In the genomic region with DNA sequence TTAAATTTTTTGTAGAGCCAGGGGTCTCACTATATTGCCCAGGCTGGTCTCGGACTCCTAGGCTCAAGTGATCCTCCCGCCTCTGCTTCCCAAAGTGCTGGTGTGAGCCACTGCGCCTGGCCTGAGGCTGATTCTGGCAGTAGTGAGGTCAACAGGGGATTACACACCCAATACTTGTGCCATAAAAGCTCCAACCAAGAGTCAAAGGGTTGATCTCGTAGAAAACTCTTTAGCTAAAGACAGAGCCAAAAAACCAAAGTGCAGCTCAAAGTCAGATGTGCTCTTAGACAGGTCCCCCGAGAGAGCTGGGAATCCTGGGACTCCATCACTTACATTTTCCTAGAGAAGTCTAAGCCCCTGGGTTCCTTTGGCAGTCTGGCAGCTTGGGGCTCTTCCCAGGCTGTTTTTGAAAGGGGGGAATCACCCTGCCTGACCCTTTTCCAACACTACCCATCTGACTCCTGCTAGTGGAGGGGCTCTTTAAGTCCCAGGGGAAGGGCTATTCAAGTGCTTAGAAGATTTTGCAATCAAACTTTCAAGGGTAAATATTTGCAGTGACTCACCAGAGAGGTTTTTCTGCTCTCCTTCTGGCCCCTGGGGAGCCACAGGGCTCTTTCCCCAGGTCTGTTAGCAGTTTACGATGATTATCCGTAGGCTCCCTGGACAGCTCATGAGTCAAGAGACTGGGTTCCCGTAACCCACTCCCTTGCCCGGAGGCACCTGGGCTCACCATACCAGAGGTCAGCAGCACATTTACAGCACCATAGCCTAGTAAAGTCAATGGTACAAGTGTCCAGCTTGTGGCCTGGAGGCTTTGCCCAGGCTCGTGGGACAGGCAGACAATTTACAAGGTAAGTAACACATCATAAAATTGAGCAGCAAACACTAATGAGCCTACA, we compare ENCODE assay signal across 1 cellular context.
TF ChIP-seq lines count a peak whose summit lies in the region.

No MANE protein-coding gene starts in this region.

TF ChIP-seq in HepG2, 621 proteins besides CTCF, POLR2A, EP300 and RAD21 (continued from another document and continues in another):
- no peak for TF ChIP-seq ZBTB14 (CRISPR knock-in tag; IDR thresholded peaks at IDR 0.05)
- no peak for TF ChIP-seq XBP1 (CRISPR knock-in tag; IDR thresholded peaks at IDR 0.05)
- TF ChIP-seq ZNF12 (CRISPR knock-in tag; IDR thresholded peaks at IDR 0.05): peak; percentile 77
- TF ChIP-seq JARID2 (CRISPR knock-in tag; IDR thresholded peaks at IDR 0.05; ENCODE audit: insufficient replicate concordance): peak; percentile 46
- no peak for TF ChIP-seq MBD4 (IDR thresholded peaks at IDR 0.05; ENCODE audit: borderline replicate concordance, low read length)
- peak; percentile 81 for TF ChIP-seq MED1 (CRISPR knock-in tag; IDR thresholded peaks at IDR 0.05)
- peak; percentile 95 for TF ChIP-seq ZNF121 (CRISPR knock-in tag; IDR thresholded peaks at IDR 0.05)
- no peak for TF ChIP-seq ATRX (CRISPR knock-in tag; IDR thresholded peaks at IDR 0.05; ENCODE audit: borderline replicate concordance)
- no peak for TF ChIP-seq CHCHD3 (CRISPR knock-in tag; IDR thresholded peaks at IDR 0.05)
- TF ChIP-seq EHMT2 (IDR thresholded peaks at IDR 0.05; ENCODE audit: borderline replicate concordance, low read depth, low read length): peak; percentile 38; the same call in 1 of the 2 replicates
- TF ChIP-seq CBFB (CRISPR knock-in tag; IDR thresholded peaks at IDR 0.05): no peak
- peak; percentile 27; the same call in 1 of the 2 replicates for TF ChIP-seq KDM6A (CRISPR knock-in tag; IDR thresholded peaks at IDR 0.05; ENCODE audit: low read depth)
- no peak for TF ChIP-seq ZNF773 (CRISPR knock-in tag; IDR thresholded peaks at IDR 0.05; ENCODE audit: borderline replicate concordance)
- TF ChIP-seq EED (CRISPR knock-in tag; IDR thresholded peaks at IDR 0.05): 0 out of 2 replicates have a peak, but pooled peaks have one; percentile 18
- TF ChIP-seq ZNF777 (CRISPR knock-in tag; IDR thresholded peaks at IDR 0.05): 0 out of 2 replicates have a peak, but pooled peaks have one; percentile 37
- TF ChIP-seq GLMP (CRISPR knock-in tag; IDR thresholded peaks at IDR 0.05; ENCODE audit: borderline replicate concordance): no peak
- TF ChIP-seq ZNF512B (CRISPR knock-in tag; IDR thresholded peaks at IDR 0.05; ENCODE audit: borderline replicate concordance): no peak; the same call in 1 of the 2 replicates
- TF ChIP-seq, protein P1, sequence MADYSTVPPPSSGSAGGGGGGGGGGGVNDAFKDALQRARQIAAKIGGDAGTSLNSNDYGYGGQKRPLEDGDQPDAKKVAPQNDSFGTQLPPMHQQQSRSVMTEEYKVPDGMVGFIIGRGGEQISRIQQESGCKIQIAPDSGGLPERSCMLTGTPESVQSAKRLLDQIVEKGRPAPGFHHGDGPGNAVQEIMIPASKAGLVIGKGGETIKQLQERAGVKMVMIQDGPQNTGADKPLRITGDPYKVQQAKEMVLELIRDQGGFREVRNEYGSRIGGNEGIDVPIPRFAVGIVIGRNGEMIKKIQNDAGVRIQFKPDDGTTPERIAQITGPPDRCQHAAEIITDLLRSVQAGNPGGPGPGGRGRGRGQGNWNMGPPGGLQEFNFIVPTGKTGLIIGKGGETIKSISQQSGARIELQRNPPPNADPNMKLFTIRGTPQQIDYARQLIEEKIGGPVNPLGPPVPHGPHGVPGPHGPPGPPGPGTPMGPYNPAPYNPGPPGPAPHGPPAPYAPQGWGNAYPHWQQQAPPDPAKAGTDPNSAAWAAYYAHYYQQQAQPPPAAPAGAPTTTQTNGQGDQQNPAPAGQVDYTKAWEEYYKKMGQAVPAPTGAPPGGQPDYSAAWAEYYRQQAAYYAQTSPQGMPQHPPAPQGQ (CRISPR knock-in tag; IDR thresholded peaks at IDR 0.05; ENCODE audit: borderline replicate concordance): no peak
- no peak for TF ChIP-seq ONECUT2 (CRISPR knock-in tag; IDR thresholded peaks at IDR 0.05)
- TF ChIP-seq ZNF766 (CRISPR knock-in tag; IDR thresholded peaks at IDR 0.05; ENCODE audit: borderline replicate concordance): peak; percentile 99
- no peak for TF ChIP-seq ZNF512 (CRISPR knock-in tag; IDR thresholded peaks at IDR 0.05)
- no peak for TF ChIP-seq ZSCAN20 (CRISPR knock-in tag; IDR thresholded peaks at IDR 0.05; ENCODE audit: borderline replicate concordance)
- no peak for TF ChIP-seq SRF (IDR thresholded peaks at IDR 0.05; ENCODE audit: low read depth, low read length)
- TF ChIP-seq, protein P2, sequence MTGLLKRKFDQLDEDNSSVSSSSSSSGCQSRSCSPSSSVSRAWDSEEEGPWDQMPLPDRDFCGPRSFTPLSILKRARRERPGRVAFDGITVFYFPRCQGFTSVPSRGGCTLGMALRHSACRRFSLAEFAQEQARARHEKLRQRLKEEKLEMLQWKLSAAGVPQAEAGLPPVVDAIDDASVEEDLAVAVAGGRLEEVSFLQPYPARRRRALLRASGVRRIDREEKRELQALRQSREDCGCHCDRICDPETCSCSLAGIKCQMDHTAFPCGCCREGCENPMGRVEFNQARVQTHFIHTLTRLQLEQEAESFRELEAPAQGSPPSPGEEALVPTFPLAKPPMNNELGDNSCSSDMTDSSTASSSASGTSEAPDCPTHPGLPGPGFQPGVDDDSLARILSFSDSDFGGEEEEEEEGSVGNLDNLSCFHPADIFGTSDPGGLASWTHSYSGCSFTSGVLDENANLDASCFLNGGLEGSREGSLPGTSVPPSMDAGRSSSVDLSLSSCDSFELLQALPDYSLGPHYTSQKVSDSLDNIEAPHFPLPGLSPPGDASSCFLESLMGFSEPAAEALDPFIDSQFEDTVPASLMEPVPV (CRISPR knock-in tag; IDR thresholded peaks at IDR 0.05): no peak
- peak; percentile 72 for TF ChIP-seq PITX1 (CRISPR knock-in tag; IDR thresholded peaks at IDR 0.05)
- peak; percentile 87 for TF ChIP-seq ZNF3 (CRISPR knock-in tag; IDR thresholded peaks at IDR 0.05)
- TF ChIP-seq HNRNPK (IDR thresholded peaks at IDR 0.05; ENCODE audit: low read depth, low read length, poor library complexity, severe bottlenecking): no peak
- TF ChIP-seq DRAP1 (CRISPR knock-in tag; IDR thresholded peaks at IDR 0.05): no peak
- TF ChIP-seq HNF1A (IDR thresholded peaks at IDR 0.05; ENCODE audit: low read depth): no peak
- peak; percentile 60; the same call in 1 of the 2 replicates for TF ChIP-seq HNF1A (CRISPR knock-in tag; IDR thresholded peaks at IDR 0.05; ENCODE audit: borderline replicate concordance)
